In genomic region chr12:53233671-53234091, GRCh38 we compare ENCODE assay signal across 12 cellular contexts. TPM values are rescaled to one million over a fixed set of nuclear protein-coding genes. Genes with fewer than 3 reads are reported as not detected.
DNase-seq lines count a peak whose midpoint lies in the region; FAIRE-seq and TF ChIP-seq lines count a peak whose summit lies in the region.
"Had no signal": no experiment of that assay in that cellular context is flagged by ENCODE, and none has a peak within 500 bp of the region (broad histone marks: within the 10 kb centered on the region; RNA-seq: fewer than 3 reads in every experiment).

No MANE protein-coding gene starts in this region.

- peaks cover 70% of the 10 kb centered on the region for H3K4me1 Mint-ChIP-seq in activated CD4-positive, alpha-beta memory T cell treated with anti-CD3 and anti-CD28 coated beads, Interleukin-2, amount 10 ng/mL, durations not matched to agents 7 days and 5 days
- peaks cover 68% of the 10 kb centered on the region for H3K4me1 Mint-ChIP-seq in activated CD4-positive, alpha-beta memory T cell treated with anti-CD3 and anti-CD28 coated beads for 36 hours (ENCODE audit: low read depth)
- H3K4me1 Mint-ChIP-seq in astrocyte (ENCODE audit: low read depth, unreplicated experiment) (peaks cover 21% of the 10 kb centered on the region), CD14-positive monocyte (peaks cover 22% of the 10 kb centered on the region)

- H3K36me3 ChIP-seq in astrocyte (ENCODE audit: insufficient read depth, low read length) (no peaks in the 10 kb centered on the region), tibial artery (no peaks in the 10 kb centered on the region)

- H3K4me1 ChIP-seq in astrocyte (ENCODE audit: insufficient read depth, low read length) (peaks cover 24% of the 10 kb centered on the region), tibial artery (peaks cover 11 to 65% (median 45%) of the 10 kb centered on the region in 4 donors)

- H3K4me3 Mint-ChIP-seq in activated CD4-positive, alpha-beta memory T cell treated with anti-CD3 and anti-CD28 coated beads, Interleukin-2, amount 10 ng/mL, durations not matched to agents 7 days and 5 days = peak overlapping the region; percentile 15
- H3K4me3 Mint-ChIP-seq in activated CD4-positive, alpha-beta memory T cell treated with anti-CD3 and anti-CD28 coated beads for 36 hours = no peak overlapping the region
- H3K4me3 Mint-ChIP-seq in astrocyte (ENCODE audit: unreplicated experiment) = peak overlapping the region; percentile 66
- H3K4me3 Mint-ChIP-seq in CD14-positive monocyte = peak overlapping the region in 1 of 2 donors; percentile 90

- peak overlapping the region; percentile 32 for H3K4me2 ChIP-seq in astrocyte (ENCODE audit: low read length)

- H3K36me3 Mint-ChIP-seq in activated CD4-positive, alpha-beta memory T cell treated with anti-CD3 and anti-CD28 coated beads, Interleukin-2, amount 10 ng/mL, durations not matched to agents 7 days and 5 days (ENCODE audit: low read depth) = no peaks in the 10 kb centered on the region
- H3K36me3 Mint-ChIP-seq in activated CD4-positive, alpha-beta memory T cell treated with anti-CD3 and anti-CD28 coated beads for 36 hours = no peaks in the 10 kb centered on the region
- H3K36me3 Mint-ChIP-seq in astrocyte (ENCODE audit: low read depth, unreplicated experiment) = peaks cover 3% of the 10 kb centered on the region
- peaks cover 3 to 6% of the 10 kb centered on the region in 2 donors for H3K36me3 Mint-ChIP-seq in CD14-positive monocyte

- no peaks in the 10 kb centered on the region for H3K79me2 ChIP-seq in astrocyte (ENCODE audit: insufficient read depth, low read length)

- CTCF ChIA-PET in activated CD4-positive, alpha-beta memory T cell treated with anti-CD3 and anti-CD28 coated beads, Interleukin-2, amount 10 ng/mL, durations not matched to agents 7 days and 5 days (lab: Charles Lee) = interaction anchor here (0.9 to 1.5 kb wide), 7 partner anchors 10 to 35 kb away, joined by 3 to 5 read pairs (median 3); partner anchors contain the start of gene ESPL1
- CTCF ChIA-PET in activated CD4-positive, alpha-beta memory T cell treated with anti-CD3 and anti-CD28 coated beads for 36 hours (lab: Charles Lee) = interaction anchor here (0.6 to 5.0 kb wide), 4 partner anchors 13 to 111 kb away, joined by 3 to 30 read pairs (median 4); no protein-coding TSS in a partner anchor

- POLR2A ChIA-PET in activated CD4-positive, alpha-beta memory T cell treated with anti-CD3 and anti-CD28 coated beads, Interleukin-2, amount 10 ng/mL, durations not matched to agents 7 days and 5 days (lab: Charles Lee) = interaction anchor here (1.3 to 9.0 kb wide), 6 partner anchors 9 to 35 kb away, joined by 3 to 108 read pairs (median 6); no protein-coding TSS in a partner anchor
- POLR2A ChIA-PET in activated CD4-positive, alpha-beta memory T cell treated with anti-CD3 and anti-CD28 coated beads for 36 hours (lab: Charles Lee) = interaction anchor here (0.6 to 1.1 kb wide), 3 partner anchors 13 to 510 kb away, joined by 3 to 4 read pairs (median 4); no protein-coding TSS in a partner anchor

- no peaks in the 10 kb centered on the region for H4K20me1 ChIP-seq in astrocyte (ENCODE audit: insufficient read depth, low read length)

- H3K4me3 ChIP-seq in astrocyte (ENCODE audit: insufficient read depth, low read depth, low read length) (no peak overlapping the region), tibial artery (peak overlapping the region in 1 of 2 donors; percentile 90)
- H3K4me3 ChIP-seq: GM12878 had no signal

- no peak for TF ChIP-seq CTCF in astrocyte (IDR thresholded peaks at IDR 0.05; ENCODE audit: insufficient read depth, low read depth, low read length)
- no peak for TF ChIP-seq CTCF in tibial artery (IDR thresholded peaks at IDR 0.05)
- TF ChIP-seq CTCF in CD14-positive monocyte (IDR thresholded peaks at IDR 0.05) = no peak

- H3K9me3 ChIP-seq in astrocyte (ENCODE audit: insufficient read depth, low read depth, low read length) = no peaks in the 10 kb centered on the region
- no peaks in the 10 kb centered on the region for H3K9me3 ChIP-seq in tibial artery

- H3K27me3 Mint-ChIP-seq in activated CD4-positive, alpha-beta memory T cell treated with anti-CD3 and anti-CD28 coated beads, Interleukin-2, amount 10 ng/mL, durations not matched to agents 7 days and 5 days = no peaks in the 10 kb centered on the region
- no peaks in the 10 kb centered on the region for H3K27me3 Mint-ChIP-seq in activated CD4-positive, alpha-beta memory T cell treated with anti-CD3 and anti-CD28 coated beads for 36 hours
- H3K27me3 Mint-ChIP-seq in astrocyte (ENCODE audit: low read depth, unreplicated experiment) = peaks cover 13% of the 10 kb centered on the region
- peaks cover 53 to 66% (median 64%) of the 10 kb centered on the region in 3 donors for H3K27me3 Mint-ChIP-seq in CD14-positive monocyte (ENCODE audit: low read depth in 3 of 3)

- intact Hi-C loops in activated CD4-positive, alpha-beta memory T cell treated with anti-CD3 and anti-CD28 coated beads for 36 hours (cut with micrococcal nuclease) = no loop called here
- intact Hi-C loops in tibial artery (cut with DNase I; ENCODE audit: low total_unique reads) = no loop called here
- intact Hi-C loops in CD14-positive monocyte (cut with micrococcal nuclease) = no loop called here

- H3K27me3 ChIP-seq in astrocyte (ENCODE audit: insufficient read depth, low read length) = peaks cover 16% of the 10 kb centered on the region
- H3K27me3 ChIP-seq in tibial artery = no peaks in the 10 kb centered on the region

- H3K27ac Mint-ChIP-seq in activated CD4-positive, alpha-beta memory T cell treated with anti-CD3 and anti-CD28 coated beads, Interleukin-2, amount 10 ng/mL, durations not matched to agents 7 days and 5 days = peak overlapping the region; percentile 79
- no peak overlapping the region for H3K27ac Mint-ChIP-seq in activated CD4-positive, alpha-beta memory T cell treated with anti-CD3 and anti-CD28 coated beads for 36 hours
- H3K27ac Mint-ChIP-seq in astrocyte (ENCODE audit: unreplicated experiment) (no peak overlapping the region), CD14-positive monocyte (no peak overlapping the region)

- no peak overlapping the region for H3K9ac ChIP-seq in astrocyte (ENCODE audit: low read length)

- DNase-seq in activated CD4-positive, alpha-beta memory T cell treated with anti-CD3 and anti-CD28 coated beads, Interleukin-2, amount 10 ng/mL, durations not matched to agents 7 days and 5 days = no peak
- DNase-seq in activated CD4-positive, alpha-beta memory T cell treated with anti-CD3 and anti-CD28 coated beads for 36 hours = no peak
- DNase-seq in astrocyte (ENCODE audit: low read depth) = no peak
- DNase-seq in left kidney (ENCODE audit: low read depth, low spot score) = peak; percentile 16
- DNase-seq in tibial artery = no peak
- no peak for DNase-seq in cerebellar nuclear complex (lab: John Stamatoyannopoulos, UW)
- DNase-seq in HT-29 (ENCODE audit: low spot score) = no peak
- DNase-seq in CD14-positive monocyte (ENCODE audit: low spot score) = no peak
- DNase-seq: ACHN, activated gamma-delta T cell had no signal

- H3K27ac ChIP-seq in astrocyte (ENCODE audit: low read depth, low read length) = no peak overlapping the region
- peak overlapping the region; percentile 88 to 96 for H3K27ac ChIP-seq in tibial artery

- peak overlapping the region; percentile 50 for H2AFZ ChIP-seq in astrocyte (ENCODE audit: low read depth, low read length)

- no peak for FAIRE-seq in astrocyte (lab: Jason Lieb, UNC)
- FAIRE-seq: GM12878 had no signal

- no peaks in the 10 kb centered on the region for H3K9me3 Mint-ChIP-seq in activated CD4-positive, alpha-beta memory T cell treated with anti-CD3 and anti-CD28 coated beads, Interleukin-2, amount 10 ng/mL, durations not matched to agents 7 days and 5 days
- H3K9me3 Mint-ChIP-seq in activated CD4-positive, alpha-beta memory T cell treated with anti-CD3 and anti-CD28 coated beads for 36 hours = no peaks in the 10 kb centered on the region
- H3K9me3 Mint-ChIP-seq in astrocyte (ENCODE audit: unreplicated experiment) (no peaks in the 10 kb centered on the region), CD14-positive monocyte (peaks cover 0 to 4% (median 0%) of the 10 kb centered on the region in 7 donors)

RNA-seq across cellular contexts. Expression of gene RARG, which starts 1.7 kb away (rescaled TPM):
- 10 to 100 TPM; 46.1 to 47.4 TPM for total RNA-seq in activated CD4-positive, alpha-beta memory T cell treated with anti-CD3 and anti-CD28 coated beads, Interleukin-2, amount 10 ng/mL, durations not matched to agents 7 days and 5 days
- total RNA-seq in activated CD4-positive, alpha-beta memory T cell treated with anti-CD3 and anti-CD28 coated beads for 36 hours = 10 to 100 TPM; 21.8 to 25.2 TPM
- 10.1 and 11.7 TPM in 2 replicates for total RNA-seq in astrocyte
- total RNA-seq in HT-29 (2014; rRNA removed; shearing (Covaris generic)) = 89.7 and 92.5 TPM in 2 replicates
- 1 to 10 TPM; 1.8 to 2.3 TPM for polyA plus RNA-seq in CD14-positive monocyte

RNA-seq across cellular contexts. Expression of gene ITGB7, which starts 26.6 kb away (rescaled TPM):
- 100 to 1,000 TPM; 780 to 786 TPM for total RNA-seq in activated CD4-positive, alpha-beta memory T cell treated with anti-CD3 and anti-CD28 coated beads, Interleukin-2, amount 10 ng/mL, durations not matched to agents 7 days and 5 days
- total RNA-seq in activated CD4-positive, alpha-beta memory T cell treated with anti-CD3 and anti-CD28 coated beads for 36 hours = 100 to 1,000 TPM; 168 to 169 TPM
- total RNA-seq in astrocyte = 0.79 and 1.3 TPM in 2 replicates
- total RNA-seq in HT-29 (2014; rRNA removed; shearing (Covaris generic)) = 8.1 and 11.4 TPM in 2 replicates
- polyA plus RNA-seq in CD14-positive monocyte = 10 to 100 TPM; 28.4 to 33.1 TPM
- polyA plus RNA-seq: neural cell had no signal

RNA-seq across cellular contexts. Expression of gene ESPL1, which starts 34.4 kb away (rescaled TPM):
- 10 to 100 TPM; 88.4 to 90.2 TPM for total RNA-seq in activated CD4-positive, alpha-beta memory T cell treated with anti-CD3 and anti-CD28 coated beads, Interleukin-2, amount 10 ng/mL, durations not matched to agents 7 days and 5 days
- total RNA-seq in activated CD4-positive, alpha-beta memory T cell treated with anti-CD3 and anti-CD28 coated beads for 36 hours = 10 to 100 TPM; 70.0 to 77.2 TPM
- 1.2 and 2.0 TPM in 2 replicates for total RNA-seq in astrocyte
- total RNA-seq in HT-29 (2014; rRNA removed; shearing (Covaris generic)) = 28.0 and 31.0 TPM in 2 replicates
- not detected for polyA plus RNA-seq in CD14-positive monocyte

RNA-seq across cellular contexts. Expression of gene CSAD, which starts 53.0 kb away (rescaled TPM):
- 10 to 100 TPM; 28.6 to 31.0 TPM for total RNA-seq in activated CD4-positive, alpha-beta memory T cell treated with anti-CD3 and anti-CD28 coated beads, Interleukin-2, amount 10 ng/mL, durations not matched to agents 7 days and 5 days
- total RNA-seq in activated CD4-positive, alpha-beta memory T cell treated with anti-CD3 and anti-CD28 coated beads for 36 hours = 10 to 100 TPM; 21.4 to 23.7 TPM
- 16.7 and 19.4 TPM in 2 replicates for total RNA-seq in astrocyte
- total RNA-seq in HT-29 (2014; rRNA removed; shearing (Covaris generic)) = 14.7 and 16.3 TPM in 2 replicates
- 1 to 10 TPM; 1.3 to 1.4 TPM for polyA plus RNA-seq in CD14-positive monocyte

RNA-seq across cellular contexts. Expression of gene ZNF740, which starts 53.2 kb away (rescaled TPM):
- 10 to 100 TPM; 33.7 to 45.5 TPM for total RNA-seq in activated CD4-positive, alpha-beta memory T cell treated with anti-CD3 and anti-CD28 coated beads, Interleukin-2, amount 10 ng/mL, durations not matched to agents 7 days and 5 days
- 10 to 100 TPM; 32.6 to 37.5 TPM for total RNA-seq in activated CD4-positive, alpha-beta memory T cell treated with anti-CD3 and anti-CD28 coated beads for 36 hours
- total RNA-seq in astrocyte = 31.0 and 32.7 TPM in 2 replicates
- 8.1 and 8.8 TPM in 2 replicates for total RNA-seq in HT-29 (2014; rRNA removed; shearing (Covaris generic))
- polyA plus RNA-seq in CD14-positive monocyte = 1 to 10 TPM in 1 of 2 donors, under 1 TPM in 1; 0.74 to 1.3 TPM

Comparison
In these comparisons a context has a peak if more than half of its experiments do, and no peak if none do; other contexts are left out.
1. RNA of gene ITGB7, which starts 26.6 kb away (total RNA-seq): 780 to 786 TPM in activated CD4-positive, alpha-beta memory T cell treated with anti-CD3 and anti-CD28 coated beads, Interleukin-2, amount 10 ng/mL, durations not matched to agents 7 days and 5 days and 168 to 169 TPM in activated CD4-positive, alpha-beta memory T cell treated with anti-CD3 and anti-CD28 coated beads for 36 hours; 8.1 to 11.4 TPM in HT-29 and 0.79 to 1.3 TPM in astrocyte; every median in the first group is over 10 times any median in the second.